In genomic region chr16:68237243-68238028, GRCh38 we compare ENCODE assay signal across 9 cellular contexts. TPM values are rescaled to one million over a fixed set of nuclear protein-coding genes. Genes with fewer than 3 reads are reported as not detected.
DNase-seq lines count a peak whose midpoint lies in the region; ATAC-seq and TF ChIP-seq lines count a peak whose summit lies in the region.
"Had no signal": no experiment of that assay in that cellular context is flagged by ENCODE, and none has a peak within 500 bp of the region (broad histone marks: within the 10 kb centered on the region; RNA-seq: fewer than 3 reads in every experiment).

No MANE protein-coding gene starts in this region.

- H3K4me3 ChIP-seq in BE2C (ENCODE audit: low read depth, low read length), result peak overlapping the region; percentile 63
- peak overlapping the region; percentile 68 to 84 (median 82) for H3K4me3 ChIP-seq in liver (ENCODE audit: low read depth in 1 of 3, low read length in 3 of 3)

- ATAC-seq in GM19324 (IDR thresholded peaks at IDR 0.05; ENCODE audit: low FRiP score, unreplicated experiment), result peak; percentile 81
- ATAC-seq in HG03457 (IDR thresholded peaks at IDR 0.05; ENCODE audit: unreplicated experiment), result peak; percentile 65

- peak in 1 of 2 donors; percentile 17 for TF ChIP-seq RAD21 in liver (IDR thresholded peaks at IDR 0.05)

- DNase-seq in BE2C, result peak; percentile 98
- peak; percentile 90 for DNase-seq in NCI-H748 treated with DMSO at 0.1 percent for 48 hours (lab: John Stamatoyannopoulos, UW)
- peak; percentile 95 for DNase-seq in activated CD4-positive, alpha-beta memory T cell treated with anti-CD3 and anti-CD28 coated beads for 36 hours
- peak; percentile 94 to 98 for DNase-seq in dermis microvascular lymphatic vessel endothelial cell (ENCODE audit: low read depth in 2 of 2)
- DNase-seq in stimulated activated CD4-positive, alpha-beta T cell treated with anti-CD3 and anti-CD28 coated beads, Interleukin-2, amount 100 ng/mL, for 48 hours, result peak; percentile 88 to 91

- TF ChIP-seq CTCF in BE2C (IDR thresholded peaks at IDR 0.05; ENCODE audit: low read depth, low read length) (no peak), liver (IDR thresholded peaks at IDR 0.05; ENCODE audit: low read depth, low read length, missing input control) (no peak)

- WGBS in liver, result under 1% methylated on average over 72 of the region's 72 CpGs

- H3K9ac ChIP-seq in liver (ENCODE audit: low read depth in 1 of 2, low read length in 2 of 2), result peak overlapping the region; percentile 30 to 80

- H3K36me3 ChIP-seq in BE2C (no peaks in the 10 kb centered on the region), liver (ENCODE audit: control insufficient read depth in 4 of 4, insufficient read depth in 3 of 4, low read depth in 1 of 4, low read length in 3 of 4) (peaks cover 0 to 5% (median under 1%) of the 10 kb centered on the region in 4 donors)

- peak overlapping the region; percentile 76 to 88 for H3K27ac ChIP-seq in liver (ENCODE audit: low read depth in 1 of 2, low read length in 2 of 2)

- H3K27ac Mint-ChIP-seq in activated CD4-positive, alpha-beta memory T cell treated with anti-CD3 and anti-CD28 coated beads for 36 hours, result peak overlapping the region; percentile 86

- no peaks in the 10 kb centered on the region for H3K36me3 Mint-ChIP-seq in activated CD4-positive, alpha-beta memory T cell treated with anti-CD3 and anti-CD28 coated beads for 36 hours

- H3K4me1 ChIP-seq in BE2C, result no peaks in the 10 kb centered on the region
- peaks cover 15 to 44% (median 30%) of the 10 kb centered on the region in 4 donors for H3K4me1 ChIP-seq in liver (ENCODE audit: control insufficient read depth in 4 of 4, insufficient read depth in 4 of 4, low read length in 3 of 4)

- H3K4me1 Mint-ChIP-seq in activated CD4-positive, alpha-beta memory T cell treated with anti-CD3 and anti-CD28 coated beads for 36 hours (ENCODE audit: low read depth), result peaks cover 28% of the 10 kb centered on the region

- H3K27me3 ChIP-seq in BE2C (no peaks in the 10 kb centered on the region), liver (ENCODE audit: control insufficient read depth in 4 of 4, insufficient read depth in 4 of 4, low read length in 3 of 4) (no peaks in the 10 kb centered on the region)

- intact Hi-C loops in activated CD4-positive, alpha-beta memory T cell treated with anti-CD3 and anti-CD28 coated beads for 36 hours (cut with micrococcal nuclease), result loop anchor here (1.0 kb wide), 1 partner anchor 8 kb away; the partner anchor contains the start of gene PLA2G15

- POLR2A ChIA-PET in activated CD4-positive, alpha-beta memory T cell treated with anti-CD3 and anti-CD28 coated beads for 36 hours (lab: Charles Lee), result interaction anchor here (0.6 to 1.4 kb wide), 5 partner anchors 8 to 152 kb away, joined by 3 to 7 read pairs (median 3); partner anchors contain the start of genes NFATC3, PLA2G15, PRMT7 and SLC7A6OS

- no peaks in the 10 kb centered on the region for H3K27me3 Mint-ChIP-seq in activated CD4-positive, alpha-beta memory T cell treated with anti-CD3 and anti-CD28 coated beads for 36 hours

- H3K9me3 Mint-ChIP-seq in activated CD4-positive, alpha-beta memory T cell treated with anti-CD3 and anti-CD28 coated beads for 36 hours, result no peaks in the 10 kb centered on the region

- CTCF ChIA-PET in activated CD4-positive, alpha-beta memory T cell treated with anti-CD3 and anti-CD28 coated beads for 36 hours (lab: Charles Lee), result interaction anchor here (0.9 to 3.8 kb wide), 9 partner anchors 9 to 242 kb away, joined by 3 to 23 read pairs (median 5); partner anchors contain the start of genes NFATC3, PRMT7, SLC7A6 and SLC7A6OS

- H3K4me3 Mint-ChIP-seq in activated CD4-positive, alpha-beta memory T cell treated with anti-CD3 and anti-CD28 coated beads for 36 hours, result peak overlapping the region; percentile 91

- H3K9me3 ChIP-seq in BE2C (no peaks in the 10 kb centered on the region), liver (ENCODE audit: control insufficient read depth in 4 of 4, low read length in 3 of 4) (no peaks in the 10 kb centered on the region)

TF ChIP-seq in liver, 16 proteins besides CTCF, POLR2A, EP300 and RAD21:
- TF ChIP-seq RXRA (IDR thresholded peaks at IDR 0.05) (peak; percentile 49 to 79), REST (IDR thresholded peaks at IDR 0.05) (no peak), FOXA2 (IDR thresholded peaks at IDR 0.05) (peak; percentile 16), JUND (IDR thresholded peaks at IDR 0.05) (peak in 1 of 2 donors; percentile 40), YY1 (IDR thresholded peaks at IDR 0.05) (peak; percentile 76), HNF4G (IDR thresholded peaks at IDR 0.05) (no peak), TAF1 (conservative IDR thresholded peaks at IDR 0.05) (peak; percentile 93), SP1 (IDR thresholded peaks at IDR 0.05) (peak; percentile 94), NR2F2 (IDR thresholded peaks at IDR 0.05) (peak; percentile 12), MAX (IDR thresholded peaks at IDR 0.05) (peak; percentile 91), GABPA (IDR thresholded peaks at IDR 0.05 in 1 of 2, conservative IDR thresholded peaks at IDR 0.05 in 1 of 2) (peak; percentile 59 to 88), EGR1 (IDR thresholded peaks at IDR 0.05; ENCODE audit: low read depth in 2 of 2) (peak; percentile 68 to 87), HNF4A (conservative IDR thresholded peaks at IDR 0.05) (peak in 1 of 2 donors; percentile 60), ZBTB33 (IDR thresholded peaks at IDR 0.05) (peak; percentile 90), ATF3 (IDR thresholded peaks at IDR 0.05) (no peak), FOXA1 (IDR thresholded peaks at IDR 0.05) (no peak)
TF ChIP-seq in liver: peak in this region for 12.

RNA-seq across cellular contexts. Expression of gene ESRP2, which starts 1.5 kb away (rescaled TPM):
- not detected for polyA plus RNA-seq in BE2C (2012; ENCODE audit: insufficient read depth, insufficient read length, low read depth)
- under 1 TPM; 0.27 to 0.59 TPM for total RNA-seq in activated CD4-positive, alpha-beta memory T cell treated with anti-CD3 and anti-CD28 coated beads for 36 hours
- total RNA-seq in dermis microvascular lymphatic vessel endothelial cell, result 0.77 and 2.1 TPM in 2 replicates
- total RNA-seq in liver, result 10 to 100 TPM; 21.0 to 84.8 TPM
- 10 to 100 TPM; 41.6 to 49.8 TPM for polyA plus RNA-seq in liver
- total RNA-seq: T-helper 1 cell treated with Interleukin-12 subunit alpha and Interleukin-12 subunit beta and Interleukin-4 antibody, amounts not matched to agents 30 ng/mL and 1 ng/mL, for 36 hours had no signal

RNA-seq across cellular contexts. Expression of gene PLA2G15, which starts 7.7 kb away (rescaled TPM):
- polyA plus RNA-seq in BE2C (2012; ENCODE audit: insufficient read depth, insufficient read length, low read depth), result 12.3 TPM
- 1 to 10 TPM; 8.0 to 8.7 TPM for total RNA-seq in activated CD4-positive, alpha-beta memory T cell treated with anti-CD3 and anti-CD28 coated beads for 36 hours
- total RNA-seq in dermis microvascular lymphatic vessel endothelial cell (17.7 and 35.3 TPM in 2 replicates), liver (10 to 100 TPM; 16.2 to 19.8 TPM)
- 10 to 100 TPM in 1 of 2 donors, 1 to 10 TPM in 1; 4.5 to 13.9 TPM for polyA plus RNA-seq in liver

RNA-seq across cellular contexts. Expression of gene SLC7A6, which starts 26.9 kb away (rescaled TPM):
- 49.3 TPM for polyA plus RNA-seq in BE2C (2012; ENCODE audit: insufficient read depth, insufficient read length, low read depth)
- 10 to 100 TPM; 62.8 to 63.8 TPM for total RNA-seq in activated CD4-positive, alpha-beta memory T cell treated with anti-CD3 and anti-CD28 coated beads for 36 hours
- total RNA-seq in dermis microvascular lymphatic vessel endothelial cell, result 10.5 and 15.2 TPM in 2 replicates
- total RNA-seq in liver, result 1 to 10 TPM; 2.5 to 4.9 TPM
- polyA plus RNA-seq in liver, result 1 to 10 TPM; 1.2 to 1.3 TPM

Comparison
In these comparisons a context has a peak if more than half of its experiments do, and no peak if none do; other contexts are left out.
1. Peak in every context shown above with its lines: DNase-seq, ATAC-seq, H3K4me3 ChIP-seq and H3K27ac ChIP-seq.